Comparison of ENCODE assay signal across 2 cellular contexts in genomic region chr11:9607511-9607899, GRCh38.
A peak's percentile ranks its signal among the peaks of the same experiment; 100 is the strongest.
TF ChIP-seq lines count a peak whose summit lies in the region.

No MANE protein-coding gene starts in this region.

TF ChIP-seq in HEK293, 187 proteins besides CTCF, POLR2A, EP300 and RAD21 (continued from another document):
- TF ChIP-seq ZNF362 (tag by site-specific recombination; IDR thresholded peaks at IDR 0.05) (0 out of 2 replicates have a peak, but pooled peaks have one; percentile 34), ZSCAN18 (tag by site-specific recombination; IDR thresholded peaks at IDR 0.05) (no peak), PRDM10 (tag by site-specific recombination; IDR thresholded peaks at IDR 0.05) (peak; percentile 95), FEZF1 (tag by site-specific recombination; IDR thresholded peaks at IDR 0.05) (no peak), ZNF26 (tag by site-specific recombination; IDR thresholded peaks at IDR 0.05) (no peak), ZBTB48 (tag by site-specific recombination; IDR thresholded peaks at IDR 0.05) (no peak), ZNF132 (tag by site-specific recombination; IDR thresholded peaks at IDR 0.05; ENCODE audit: borderline replicate concordance) (no peak), BCL11A (tag by site-specific recombination; IDR thresholded peaks at IDR 0.05; ENCODE audit: low read depth) (no peak), ZNF416 (tag by site-specific recombination; IDR thresholded peaks at IDR 0.05) (no peak), ZNF677 (tag by site-specific recombination; IDR thresholded peaks at IDR 0.05) (no peak), ZNF157 (tag by site-specific recombination; IDR thresholded peaks at IDR 0.05) (no peak), ZXDB (tag by site-specific recombination; IDR thresholded peaks at IDR 0.05) (no peak), ZIC2 (tag by site-specific recombination; IDR thresholded peaks at IDR 0.05) (no peak)

TF ChIP-seq in WTC11, 78 proteins besides CTCF, POLR2A, EP300 and RAD21 (continued from another document):
- TF ChIP-seq MXD4 (CRISPR knock-in tag; IDR thresholded peaks at IDR 0.05; ENCODE audit: borderline replicate concordance) (no peak), ATF2 (CRISPR knock-in tag; IDR thresholded peaks at IDR 0.05; ENCODE audit: borderline replicate concordance, low read depth) (no peak), ATF1 (CRISPR knock-in tag; IDR thresholded peaks at IDR 0.05) (no peak), TCF7 (CRISPR knock-in tag; IDR thresholded peaks at IDR 0.05; ENCODE audit: low read depth) (no peak), ZNF423 (CRISPR knock-in tag; IDR thresholded peaks at IDR 0.05) (no peak), ZNF232 (CRISPR knock-in tag; IDR thresholded peaks at IDR 0.05) (no peak), ZBTB43 (CRISPR knock-in tag; IDR thresholded peaks at IDR 0.05) (no peak), JUN (CRISPR knock-in tag; IDR thresholded peaks at IDR 0.05) (no peak), ZNF317 (CRISPR knock-in tag; IDR thresholded peaks at IDR 0.05; ENCODE audit: borderline replicate concordance, low read depth) (no peak), NFE2L1 (CRISPR knock-in tag; IDR thresholded peaks at IDR 0.05) (no peak), PREB (CRISPR knock-in tag; IDR thresholded peaks at IDR 0.05; ENCODE audit: borderline replicate concordance) (no peak), NR2C2 (CRISPR knock-in tag; IDR thresholded peaks at IDR 0.05) (no peak), FOXJ3 (CRISPR knock-in tag; IDR thresholded peaks at IDR 0.05; ENCODE audit: borderline replicate concordance) (no peak), PRRX2 (CRISPR knock-in tag; IDR thresholded peaks at IDR 0.05) (no peak), JAZF1 (CRISPR knock-in tag; IDR thresholded peaks at IDR 0.05) (no peak), E2F5 (CRISPR knock-in tag; IDR thresholded peaks at IDR 0.05) (no peak), NFYB (CRISPR knock-in tag; conservative IDR thresholded peaks at IDR 0.05; ENCODE audit: low read depth) (no peak)
